Comparison of ENCODE assay signal across 17 cellular contexts in the genomic region with DNA sequence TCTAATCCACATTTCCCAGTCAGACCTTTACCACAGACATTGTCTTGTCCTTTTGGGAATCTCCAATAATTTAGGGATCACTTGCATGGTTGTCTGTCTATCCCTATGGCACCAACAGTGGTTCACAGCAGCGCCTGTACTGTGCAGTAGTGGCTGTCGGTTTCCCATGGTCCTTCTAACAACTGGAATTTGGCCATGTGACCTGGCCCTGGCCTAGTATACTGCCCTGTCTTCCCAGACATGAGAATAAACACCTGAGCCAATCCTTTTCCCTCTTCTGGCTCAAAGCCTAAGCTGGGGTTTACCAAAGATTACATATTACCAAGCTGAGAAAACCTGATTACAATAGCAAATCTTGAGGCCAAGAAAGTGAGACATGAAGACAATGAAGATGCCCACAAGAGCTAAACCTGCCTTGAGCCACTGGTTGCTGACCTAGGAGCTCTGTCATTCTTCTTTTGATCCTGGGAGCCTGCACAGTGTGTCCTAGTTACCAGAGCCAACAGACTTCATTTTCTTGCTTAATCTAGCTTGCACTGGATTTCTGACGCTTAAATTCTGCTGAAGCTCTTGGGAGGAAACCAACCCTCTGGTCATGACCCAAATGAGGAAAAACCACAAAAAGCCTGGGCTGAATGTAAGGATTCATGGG.
DNase-seq lines count a peak whose midpoint lies in the region; ATAC-seq and TF ChIP-seq lines count a peak whose summit lies in the region.
"Had no signal": no experiment of that assay in that cellular context is flagged by ENCODE, and none has a peak within 500 bp of the region (broad histone marks: within the 10 kb centered on the region; RNA-seq: fewer than 3 reads in every experiment).

No MANE protein-coding gene starts in this region.

- H3K9ac ChIP-seq in BLaER1 = no peak overlapping the region

- H3K4me1 ChIP-seq in BLaER1 = peaks cover 40% of the 10 kb centered on the region
- no peaks in the 10 kb centered on the region for H3K4me1 ChIP-seq in CD4-positive, alpha-beta memory T cell (ENCODE audit: insufficient read depth, low read length)
- H3K4me1 ChIP-seq: A549, right lobe of liver, upper lobe of left lung had no signal

- H3K36me3 Mint-ChIP-seq in CD4-positive, alpha-beta memory T cell = no peaks in the 10 kb centered on the region

- TF ChIP-seq CTCF in astrocyte of the spinal cord (IDR thresholded peaks at IDR 0.05; ENCODE audit: low read depth, low read length) (no peak), fibroblast of pulmonary artery (IDR thresholded peaks at IDR 0.05; ENCODE audit: low read length, missing control alignments) (no peak)

- no peaks in the 10 kb centered on the region for H3K9me3 Mint-ChIP-seq in CD4-positive, alpha-beta memory T cell

- peaks cover 28% of the 10 kb centered on the region for H3K36me3 ChIP-seq in BLaER1
- H3K36me3 ChIP-seq in CD4-positive, alpha-beta memory T cell (ENCODE audit: insufficient read depth, low read length) = no peaks in the 10 kb centered on the region
- H3K36me3 ChIP-seq: heart right ventricle, right lobe of liver, upper lobe of left lung had no signal

- CTCF ChIA-PET in CD4-positive, alpha-beta memory T cell (lab: Charles Lee; ENCODE audit: partially characterized antibody) = interaction anchor here (1.1 to 1.4 kb wide), 2 partner anchors 9 to 14 kb away, joined by 3 to 4 read pairs; no protein-coding TSS in a partner anchor

- no peaks in the 10 kb centered on the region for H4K20me1 ChIP-seq in BLaER1

- H3K4me3 Mint-ChIP-seq in CD4-positive, alpha-beta memory T cell = no peak overlapping the region

- H3K27me3 ChIP-seq in BLaER1 = no peaks in the 10 kb centered on the region
- no peaks in the 10 kb centered on the region for H3K27me3 ChIP-seq in CD4-positive, alpha-beta memory T cell (ENCODE audit: insufficient read depth, low read length)
- H3K27me3 ChIP-seq: heart right ventricle, right lobe of liver, upper lobe of left lung had no signal

- no peak overlapping the region for H3K27ac ChIP-seq in BLaER1
- no peak overlapping the region for H3K27ac ChIP-seq in CD4-positive, alpha-beta memory T cell (ENCODE audit: low read depth, low read length)
- H3K27ac ChIP-seq: A549, right lobe of liver, upper lobe of left lung had no signal

- in situ Hi-C loops in astrocyte of the spinal cord (cut with HindIII; ENCODE audit: low sequenced_read_pairs) = no loop called here

- POLR2A ChIA-PET in CD4-positive, alpha-beta memory T cell (lab: Charles Lee; ENCODE audit: partially characterized antibody) = no interaction called here

- ATAC-seq in HG02642 (IDR thresholded peaks at IDR 0.05; ENCODE audit: poor library complexity, unreplicated experiment) (no peak), HG03097 (IDR thresholded peaks at IDR 0.05; ENCODE audit: low FRiP score, unreplicated experiment) (no peak), GM18517 (IDR thresholded peaks at IDR 0.05; ENCODE audit: unreplicated experiment) (no peak)
- ATAC-seq: A549, HepG2, right lobe of liver had no signal

- no peaks in the 10 kb centered on the region for H3K4me1 Mint-ChIP-seq in CD4-positive, alpha-beta memory T cell

- intact Hi-C loops in CD4-positive, alpha-beta memory T cell (cut with micrococcal nuclease) = no loop called here

- no peak overlapping the region for H3K27ac Mint-ChIP-seq in CD4-positive, alpha-beta memory T cell

- H3K4me3 ChIP-seq in BLaER1 (no peak overlapping the region), astrocyte of the spinal cord (ENCODE audit: low read depth, low read length) (no peak overlapping the region), fibroblast of pulmonary artery (replicated peaks; ENCODE audit: low read depth, low read length) (no peak overlapping the region)
- H3K4me3 ChIP-seq in CD4-positive, alpha-beta memory T cell (ENCODE audit: low read length in 2 of 2) = no peak overlapping the region
- H3K4me3 ChIP-seq: A549, heart right ventricle, right lobe of liver, upper lobe of left lung had no signal

- H3K4me2 ChIP-seq in BLaER1 = peak overlapping the region; percentile 23
- H3K4me2 ChIP-seq: A549 had no signal

- H3K9me3 ChIP-seq in BLaER1 = no peaks in the 10 kb centered on the region
- H3K9me3 ChIP-seq in CD4-positive, alpha-beta memory T cell (ENCODE audit: control insufficient read depth in 1 of 2, low read length in 2 of 2) = no peaks in the 10 kb centered on the region
- H3K9me3 ChIP-seq: A549, heart right ventricle, right lobe of liver, upper lobe of left lung had no signal

- DNase-seq in astrocyte of the spinal cord (ENCODE audit: low read depth, low spot score) = peak; percentile 51
- DNase-seq in fibroblast of pulmonary artery (ENCODE audit: low read depth) = peak; percentile 60
- peak; percentile 63 for DNase-seq in mucosa of gallbladder (ENCODE audit: low spot score)
- no peak for DNase-seq in CD4-positive, alpha-beta memory T cell
- DNase-seq: activated CD4-positive, alpha-beta T cell treated with anti-CD3 and anti-CD28 coated beads, Interleukin-2, amount 50 U/mL, for 1 hour; Calu3; effector memory CD4-positive, alpha-beta T cell; heart right ventricle; right lobe of liver; stimulated activated CD4-positive, alpha-beta T cell treated with anti-CD3 and anti-CD28 coated beads, Interleukin-4, amount 100 ng/mL, for 1 hour; upper lobe of left lung had no signal

- peaks cover 3 to 4% of the 10 kb centered on the region in 2 donors for H3K27me3 Mint-ChIP-seq in CD4-positive, alpha-beta memory T cell

Comparison
In these comparisons a context has a peak if more than half of its experiments do, and no peak if none do; other contexts are left out.
1. DNase-seq: peak in astrocyte of the spinal cord (single experiment), fibroblast of pulmonary artery (single experiment) and mucosa of gallbladder (single experiment); none in CD4-positive, alpha-beta memory T cell (0 of 5).